In genomic region chr10:26824015-26824690, GRCh38 we compare ENCODE assay signal across 1 cellular context.
TF ChIP-seq lines count a peak whose summit lies in the region.

No MANE protein-coding gene starts in this region.

TF ChIP-seq in HepG2, 621 proteins besides CTCF, POLR2A, EP300 and RAD21:
- TF ChIP-seq MAFF (IDR thresholded peaks at IDR 0.05; ENCODE audit: low read depth, low read length) (no peak), ZNF121 (CRISPR knock-in tag; IDR thresholded peaks at IDR 0.05) (no peak), AKNA (CRISPR knock-in tag; IDR thresholded peaks at IDR 0.05; ENCODE audit: borderline replicate concordance) (no peak), ZNF598 (CRISPR knock-in tag; IDR thresholded peaks at IDR 0.05; ENCODE audit: borderline replicate concordance) (no peak), ZNF766 (CRISPR knock-in tag; IDR thresholded peaks at IDR 0.05; ENCODE audit: borderline replicate concordance) (no peak), HNF4G (IDR thresholded peaks at IDR 0.05; ENCODE audit: borderline replicate concordance, low read depth, low read length) (no peak), HNF4G (CRISPR knock-in tag; IDR thresholded peaks at IDR 0.05; ENCODE audit: borderline replicate concordance, low read depth) (no peak), ZNF572 (CRISPR knock-in tag; IDR thresholded peaks at IDR 0.05) (no peak), HHEX (CRISPR knock-in tag; IDR thresholded peaks at IDR 0.05) (no peak), ZNF562 (CRISPR knock-in tag; IDR thresholded peaks at IDR 0.05; ENCODE audit: borderline replicate concordance) (no peak), DDIT3 (CRISPR knock-in tag; IDR thresholded peaks at IDR 0.05) (no peak), KAT8 (CRISPR knock-in tag; IDR thresholded peaks at IDR 0.05) (no peak)
